Comparison of ENCODE assay signal across 8 cellular contexts in genomic region chr3:31533169-31533870, GRCh38. TPM values are rescaled to one million over a fixed set of nuclear protein-coding genes. Genes with fewer than 3 reads are reported as not detected.
DNase-seq lines count a peak whose midpoint lies in the region; TF ChIP-seq lines count a peak whose summit lies in the region.

No MANE protein-coding gene starts in this region.

- TF ChIP-seq CTCF in GM12874 (IDR thresholded peaks at IDR 0.05; ENCODE audit: insufficient read depth, low read depth, low read length) (0 out of 2 replicates have a peak, but pooled peaks have one; percentile 9), HFF-Myc (IDR thresholded peaks at IDR 0.05; ENCODE audit: low read depth, low read length, missing control alignments) (no peak), fibroblast of pulmonary artery (IDR thresholded peaks at IDR 0.05; ENCODE audit: low read length, missing control alignments) (no peak), neural crest cell (conservative IDR thresholded peaks at IDR 0.05) (peak; percentile 35), suprapubic skin (IDR thresholded peaks at IDR 0.05) (no peak)

- peaks cover 15% of the 10 kb centered on the region for H3K36me3 Mint-ChIP-seq in activated T-helper 1 cell treated with anti-CD3 and anti-CD28 coated beads, Interleukin-12 subunit alpha, Interleukin-12 subunit beta, Interleukin-2, Interleukin-4 antibody, amounts not matched to agents 30 ng/mL and 10 ng/mL and 1 ng/mL, durations not matched to agents 14 hours and 24 hours and 36 hours (ENCODE audit: low read depth)
- H3K36me3 Mint-ChIP-seq in neural crest cell (ENCODE audit: low read depth): no peaks in the 10 kb centered on the region

- no peaks in the 10 kb centered on the region for H3K27me3 Mint-ChIP-seq in activated T-helper 1 cell treated with anti-CD3 and anti-CD28 coated beads, Interleukin-12 subunit alpha, Interleukin-12 subunit beta, Interleukin-2, Interleukin-4 antibody, amounts not matched to agents 30 ng/mL and 10 ng/mL and 1 ng/mL, durations not matched to agents 14 hours and 24 hours and 36 hours (ENCODE audit: insufficient read depth)
- no peaks in the 10 kb centered on the region for H3K27me3 Mint-ChIP-seq in neural crest cell (ENCODE audit: low read depth)

- TF ChIP-seq POLR2A in suprapubic skin (IDR thresholded peaks at IDR 0.05): no peak

- peaks cover 42% of the 10 kb centered on the region for H3K4me1 ChIP-seq in suprapubic skin

- no peaks in the 10 kb centered on the region for H3K36me3 ChIP-seq in suprapubic skin

- peak overlapping the region; percentile 99 for H3K4me3 Mint-ChIP-seq in activated T-helper 1 cell treated with anti-CD3 and anti-CD28 coated beads, Interleukin-12 subunit alpha, Interleukin-12 subunit beta, Interleukin-2, Interleukin-4 antibody, amounts not matched to agents 30 ng/mL and 10 ng/mL and 1 ng/mL, durations not matched to agents 14 hours and 24 hours and 36 hours
- H3K4me3 Mint-ChIP-seq in neural crest cell: peak overlapping the region; percentile 100

- no peak for TF ChIP-seq EP300 in suprapubic skin (IDR thresholded peaks at IDR 0.05)

- DNase-seq in HFF-Myc (ENCODE audit: extremely low read depth, low read depth) (no peak), NCI-H2227 treated with DMSO at 0.1 percent for 48 hours (lab: John Stamatoyannopoulos, UW) (peak; percentile 38), fibroblast of pulmonary artery (ENCODE audit: low read depth) (peak; percentile 20), neural crest cell (ENCODE audit: low read depth, low spot score) (peak; percentile 39), suprapubic skin (ENCODE audit: low spot score in 2 of 2) (peak; percentile 80 to 85), mesenteric fat pad (ENCODE audit: low spot score) (no peak)
- peak; percentile 52 for DNase-seq in activated T-helper 1 cell treated with anti-CD3 and anti-CD28 coated beads, Interleukin-12 subunit alpha, Interleukin-12 subunit beta, Interleukin-2, Interleukin-4 antibody, amounts not matched to agents 30 ng/mL and 10 ng/mL and 1 ng/mL, durations not matched to agents 14 hours and 24 hours and 36 hours (ENCODE audit: low spot score)

- no peaks in the 10 kb centered on the region for H3K9me3 ChIP-seq in suprapubic skin

- H3K4me3 ChIP-seq in HFF-Myc (replicated peaks; ENCODE audit: low read depth, low read length) (peak overlapping the region; percentile 72), fibroblast of pulmonary artery (replicated peaks; ENCODE audit: low read depth, low read length) (peak overlapping the region; percentile 66), suprapubic skin (peak overlapping the region; percentile 97)

- no peaks in the 10 kb centered on the region for H3K27me3 ChIP-seq in suprapubic skin

- H3K4me1 Mint-ChIP-seq in activated T-helper 1 cell treated with anti-CD3 and anti-CD28 coated beads, Interleukin-12 subunit alpha, Interleukin-12 subunit beta, Interleukin-2, Interleukin-4 antibody, amounts not matched to agents 30 ng/mL and 10 ng/mL and 1 ng/mL, durations not matched to agents 14 hours and 24 hours and 36 hours (ENCODE audit: low read depth): peaks cover 33% of the 10 kb centered on the region
- peaks cover 37% of the 10 kb centered on the region for H3K4me1 Mint-ChIP-seq in neural crest cell

- peak overlapping the region; percentile 97 for H3K27ac ChIP-seq in suprapubic skin

- H3K9me3 Mint-ChIP-seq in activated T-helper 1 cell treated with anti-CD3 and anti-CD28 coated beads, Interleukin-12 subunit alpha, Interleukin-12 subunit beta, Interleukin-2, Interleukin-4 antibody, amounts not matched to agents 30 ng/mL and 10 ng/mL and 1 ng/mL, durations not matched to agents 14 hours and 24 hours and 36 hours: no peaks in the 10 kb centered on the region
- no peaks in the 10 kb centered on the region for H3K9me3 Mint-ChIP-seq in neural crest cell

- intact Hi-C loops in activated T-helper 1 cell treated with anti-CD3 and anti-CD28 coated beads, Interleukin-12 subunit alpha, Interleukin-12 subunit beta, Interleukin-2, Interleukin-4 antibody, amounts not matched to agents 30 ng/mL and 10 ng/mL and 1 ng/mL, durations not matched to agents 14 hours and 24 hours and 36 hours (cut with micrococcal nuclease): loop anchor here (2.0 to 10.0 kb wide), 10 partner anchors 245 to 1907 kb away; partner anchors contain the start of genes CNOT10, GPD1L, OSBPL10 and UBP1

- WGBS in suprapubic skin: 0% methylated on average over 23 of the region's 79 CpGs

- peak overlapping the region; percentile 97 for H3K27ac Mint-ChIP-seq in activated T-helper 1 cell treated with anti-CD3 and anti-CD28 coated beads, Interleukin-12 subunit alpha, Interleukin-12 subunit beta, Interleukin-2, Interleukin-4 antibody, amounts not matched to agents 30 ng/mL and 10 ng/mL and 1 ng/mL, durations not matched to agents 14 hours and 24 hours and 36 hours
- peak overlapping the region; percentile 79 for H3K27ac Mint-ChIP-seq in neural crest cell (ENCODE audit: unreplicated experiment)

RNA-seq across cellular contexts. Expression of gene STT3B, which starts 0.6 kb away (rescaled TPM):
- total RNA-seq in activated T-helper 1 cell treated with anti-CD3 and anti-CD28 coated beads, Interleukin-12 subunit alpha, Interleukin-12 subunit beta, Interleukin-2, Interleukin-4 antibody, amounts not matched to agents 30 ng/mL and 10 ng/mL and 1 ng/mL, durations not matched to agents 14 hours and 24 hours and 36 hours: 140 and 147 TPM in 2 replicates
- total RNA-seq in neural crest cell: 113 and 116 TPM in 2 replicates
- total RNA-seq in suprapubic skin: 10 to 100 TPM; 69.5 to 97.0 (median 78.4) TPM
- 80.7 TPM for total RNA-seq in mesenteric fat pad

Comparison
In these comparisons a context has a peak if more than half of its experiments do, and no peak if none do; other contexts are left out.
1. CTCF ChIP-seq: peak in GM12874 (single experiment) and neural crest cell (single experiment); none in HFF-Myc (single experiment), fibroblast of pulmonary artery (single experiment) and suprapubic skin (0 of 2).
2. DNase-seq: peak in NCI-H2227 treated with DMSO at 0.1 percent for 48 hours (single experiment), activated T-helper 1 cell treated with anti-CD3 and anti-CD28 coated beads, Interleukin-12 subunit alpha, Interleukin-12 subunit beta, Interleukin-2, Interleukin-4 antibody, amounts not matched to agents 30 ng/mL and 10 ng/mL and 1 ng/mL, durations not matched to agents 14 hours and 24 hours and 36 hours (single experiment), fibroblast of pulmonary artery (single experiment), neural crest cell (single experiment) and suprapubic skin (2 of 2); none in HFF-Myc (single experiment) and mesenteric fat pad (single experiment).
3. Peak in every context shown above with its lines, with median percentiles within 50 percentile points of each other: H3K4me3 ChIP-seq.